In genomic region chr3:72973031-72973723, GRCh38 we compare ENCODE assay signal across 15 cellular contexts. TPM values are rescaled to one million over a fixed set of nuclear protein-coding genes. Genes with fewer than 3 reads are reported as not detected.
DNase-seq lines count a peak whose midpoint lies in the region; ATAC-seq and TF ChIP-seq lines count a peak whose summit lies in the region.
"Had no signal": no experiment of that assay in that cellular context is flagged by ENCODE, and none has a peak within 500 bp of the region (broad histone marks: within the 10 kb centered on the region; RNA-seq: fewer than 3 reads in every experiment).

No MANE protein-coding gene starts in this region.

- ATAC-seq in HG02884 (IDR thresholded peaks at IDR 0.05; ENCODE audit: unreplicated experiment) (no peak), GM18909 (IDR thresholded peaks at IDR 0.05; ENCODE audit: poor library complexity, unreplicated experiment) (no peak)
- ATAC-seq: SK-N-SH treated with all-trans-retinoic acid at 6 μM for 48 hours had no signal

- CTCF ChIA-PET in Calu3 (lab: Charles Lee), result no interaction called here

- peaks cover 23% of the 10 kb centered on the region for H3K4me1 Mint-ChIP-seq in Calu3 (ENCODE audit: low read depth, unreplicated experiment)
- H3K4me1 Mint-ChIP-seq in neural crest cell, result no peaks in the 10 kb centered on the region

- no peak overlapping the region for H3K4me3 ChIP-seq in fibroblast of the aortic adventitia (ENCODE audit: low read depth, low read length)
- H3K4me3 ChIP-seq: esophagus squamous epithelium, ovary had no signal

- DNase-seq in Calu3 (peak; percentile 70), NCI-H69 (lab: John Stamatoyannopoulos, UW) (peak; percentile 16), fibroblast of the aortic adventitia (ENCODE audit: low read depth) (peak; percentile 24), neural crest cell (ENCODE audit: low read depth, low spot score) (no peak), globus pallidus (ENCODE audit: low spot score) (no peak), DMS153 treated with DMSO at 0.1 percent for 48 hours (lab: John Stamatoyannopoulos, UW; ENCODE audit: unreplicated experiment) (no peak)
- DNase-seq: activated naive CD4-positive, alpha-beta T cell treated with anti-CD3 and anti-CD28 coated beads, Interleukin-2, amount 50 U/mL, for 16 hours; esophagus squamous epithelium; NCI-H1092 treated with DMSO at 0.1 percent for 48 hours; ovary had no signal

- BruUV-seq in Calu3 (replicated peaks; lab: Mats Ljungman, UMichigan), result no TSS peak

- H3K36me3 Mint-ChIP-seq in Calu3 (ENCODE audit: insufficient read depth, unreplicated experiment), result peaks cover 7% of the 10 kb centered on the region
- no peaks in the 10 kb centered on the region for H3K36me3 Mint-ChIP-seq in neural crest cell (ENCODE audit: low read depth)

- H3K9me3 Mint-ChIP-seq in Calu3 (ENCODE audit: low read depth, unreplicated experiment), result no peaks in the 10 kb centered on the region
- no peaks in the 10 kb centered on the region for H3K9me3 Mint-ChIP-seq in neural crest cell
- H3K9me3 Mint-ChIP-seq: central memory CD8-positive, alpha-beta T cell had no signal

- H3K4me3 Mint-ChIP-seq in Calu3 (ENCODE audit: low read depth, unreplicated experiment) (peak overlapping the region; percentile 20), neural crest cell (no peak overlapping the region)
- H3K4me3 Mint-ChIP-seq: central memory CD8-positive, alpha-beta T cell had no signal

- TF ChIP-seq CTCF in Calu3 (IDR thresholded peaks at IDR 0.05; ENCODE audit: unreplicated experiment) (no peak), fibroblast of the aortic adventitia (IDR thresholded peaks at IDR 0.05; ENCODE audit: insufficient read depth, low read length) (no peak), neural crest cell (conservative IDR thresholded peaks at IDR 0.05) (no peak)

- H3K27ac Mint-ChIP-seq in Calu3 (ENCODE audit: unreplicated experiment), result peak overlapping the region; percentile 43
- H3K27ac Mint-ChIP-seq in neural crest cell (ENCODE audit: unreplicated experiment), result peak overlapping the region; percentile 44
- H3K27ac Mint-ChIP-seq: IgD-negative memory B cell had no signal

- H3K27me3 Mint-ChIP-seq in Calu3 (ENCODE audit: unreplicated experiment) (no peaks in the 10 kb centered on the region), neural crest cell (ENCODE audit: low read depth) (peaks cover 4% of the 10 kb centered on the region)
- H3K27me3 Mint-ChIP-seq: central memory CD8-positive, alpha-beta T cell had no signal

- intact Hi-C loops in Calu3 (cut with micrococcal nuclease; ENCODE audit: unreplicated experiment), result no loop called here

RNA-seq across cellular contexts. Expression of gene PPP4R2, which starts 23.4 kb away (rescaled TPM):
- total RNA-seq in Calu3 (2022) (68.4 and 89.0 TPM in 2 replicates), fibroblast of the aortic adventitia (ENCODE audit: low replicate concordance) (54.7 and 76.9 TPM in 2 replicates), neural crest cell (99.9 and 105 TPM in 2 replicates)

Comparison
In these comparisons a context has a peak if more than half of its experiments do, and no peak if none do; other contexts are left out.
1. DNase-seq: peak in Calu3 (single experiment), NCI-H69 (single experiment) and fibroblast of the aortic adventitia (single experiment); none in neural crest cell (single experiment), globus pallidus (single experiment) and DMS153 treated with DMSO at 0.1 percent for 48 hours (single experiment).